19 cellular contexts compared by ENCODE assay signal in genomic region chr4:61275214-61275613, GRCh38.
"Had no signal": no experiment of that assay in that cellular context is flagged by ENCODE, and none has a peak within 500 bp of the region (broad histone marks: within the 10 kb centered on the region; RNA-seq: fewer than 3 reads in every experiment).

No MANE protein-coding gene starts in this region.

- ATAC-seq: activated CD8-positive, alpha-beta T cell treated with anti-CD3 and anti-CD28 coated beads for 36 hours; K562; Right ventricle myocardium inferior had no signal

- H3K4me3 ChIP-seq: K562, PC-9 had no signal

- H3K27ac ChIP-seq: PC-9, RWPE1 had no signal

- H2AFZ ChIP-seq: PC-9 had no signal

- H3K4me2 ChIP-seq: PC-9 had no signal

- DNase-seq: activated CD4-positive, alpha-beta T cell treated with anti-CD3 and anti-CD28 coated beads, Interleukin-2, amount 10 ng/mL, durations not matched to agents 24 days and 14 days; activated CD4-positive, alpha-beta T cell treated with anti-CD3 and anti-CD28 coated beads, Interleukin-2, amount 50 U/mL, for 4 hours; activated CD8-positive, alpha-beta T cell treated with anti-CD3 and anti-CD28 coated beads for 36 hours; activated gamma-delta T cell; activated naive CD4-positive, alpha-beta T cell treated with Interleukin-2 at 50 U/mL for 16 hours; activated naive CD8-positive, alpha-beta T cell treated with anti-CD3 and anti-CD28 coated beads, Interleukin-2, amount 10 ng/mL, durations not matched to agents 7 days and 5 days; activated T-cell treated with anti-CD3 and anti-CD28 coated beads, Interleukin-2, amount 50 U/mL, for 1 hour; NCI-H1105; NCI-H1436; NCI-H1694; NCI-H2029; NCI-H345; NCI-H524 treated with DMSO at 0.1 percent for 48 hours; NK-92 treated with Interleukin-12 subunit alpha and Interleukin-12 subunit beta, amount 100 ng/mL, for 24 hours; PC-9; SIG-M5 had no signal
